In the genomic region with DNA sequence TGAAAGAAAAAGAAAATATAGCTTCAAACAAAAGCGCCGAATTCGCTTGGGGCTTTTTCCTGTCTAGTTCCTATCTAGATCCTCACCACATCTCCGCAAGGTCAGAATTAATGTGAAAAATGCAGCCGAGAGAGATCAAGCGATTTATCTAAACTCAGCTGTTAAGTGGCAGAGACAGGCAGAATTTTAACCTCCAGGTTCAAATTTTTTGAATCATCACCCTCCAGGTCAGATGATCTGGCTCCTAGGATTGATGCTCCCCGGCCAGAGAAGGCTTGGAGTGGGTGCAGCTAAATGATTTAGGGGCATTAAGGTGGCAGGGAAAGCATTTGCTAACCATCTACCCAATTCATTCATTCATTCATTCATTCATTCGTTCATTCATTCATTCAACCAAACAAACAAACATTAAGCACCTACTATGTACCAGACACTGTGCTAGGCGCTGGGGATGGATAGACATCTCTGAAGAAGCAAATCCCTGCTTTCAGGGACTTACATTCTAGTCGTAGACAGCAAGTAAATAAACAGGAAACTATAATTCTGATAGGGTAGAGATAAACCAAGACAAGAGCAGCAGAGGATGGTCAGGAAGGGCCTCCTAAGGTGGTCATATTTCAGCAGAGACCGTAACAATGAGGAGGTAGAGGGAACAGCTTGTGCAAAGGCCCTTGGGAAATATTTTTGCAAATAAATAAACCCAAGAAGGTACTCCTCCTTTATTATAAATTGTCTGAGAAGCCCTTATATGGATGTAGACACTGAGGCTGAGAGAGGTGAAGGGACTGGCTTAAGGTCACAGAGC, we compare ENCODE assay signal across 8 cellular contexts. TPM values are rescaled to one million over a fixed set of nuclear protein-coding genes. Genes with fewer than 3 reads are reported as not detected.
DNase-seq lines count a peak whose midpoint lies in the region; ATAC-seq and TF ChIP-seq lines count a peak whose summit lies in the region.

No MANE protein-coding gene starts in this region.

- no peaks in the 10 kb centered on the region for H3K27me3 ChIP-seq in muscle layer of duodenum (ENCODE audit: low read depth, low read length)

- H3K4me3 Mint-ChIP-seq in central memory CD8-positive, alpha-beta T cell: peak overlapping the region; percentile 85

- ATAC-seq in central memory CD8-positive, alpha-beta T cell (replicated peaks; ENCODE audit: extremely low read depth, poor library complexity, severe bottlenecking): no peak
- ATAC-seq in HG02571 (IDR thresholded peaks at IDR 0.05; ENCODE audit: unreplicated experiment) (no peak), HG03095 (IDR thresholded peaks at IDR 0.05; ENCODE audit: unreplicated experiment) (no peak), HG02623 (IDR thresholded peaks at IDR 0.05; ENCODE audit: unreplicated experiment) (no peak)

- DNase-seq in AG10803 (ENCODE audit: low read depth): no peak
- DNase-seq in Jurkat, Clone E6-1 (ENCODE audit: low read depth, low spot score): no peak
- DNase-seq in central memory CD8-positive, alpha-beta T cell (ENCODE audit: low spot score in 2 of 2): no peak
- DNase-seq in activated CD4-positive, CD25-positive, alpha-beta regulatory T cell (lab: John Stamatoyannopoulos, UW): no peak

- H3K36me3 Mint-ChIP-seq in central memory CD8-positive, alpha-beta T cell (ENCODE audit: insufficient read depth): peaks cover 13% of the 10 kb centered on the region

- H3K9me3 ChIP-seq in muscle layer of duodenum (ENCODE audit: control insufficient read depth in 1 of 2, low read length in 2 of 2): no peaks in the 10 kb centered on the region

- no peaks in the 10 kb centered on the region for H3K27me3 Mint-ChIP-seq in central memory CD8-positive, alpha-beta T cell

- H3K4me3 ChIP-seq in AG10803 (ENCODE audit: low read length) (peak overlapping the region; percentile 76), muscle layer of duodenum (ENCODE audit: low read depth in 1 of 2, low read length in 2 of 2) (peak overlapping the region; percentile 86 to 89)
- peak overlapping the region; percentile 88 for H3K4me3 ChIP-seq in Jurkat, Clone E6-1 (ENCODE audit: low read length)

- peak overlapping the region; percentile 93 for H3K27ac Mint-ChIP-seq in central memory CD8-positive, alpha-beta T cell (ENCODE audit: low read depth)

- H3K4me1 ChIP-seq in muscle layer of duodenum (ENCODE audit: control insufficient read depth in 1 of 2, insufficient read depth in 2 of 2, low read length in 2 of 2): peaks cover 42 to 60% of the 10 kb centered on the region in 2 donors

- peaks cover 0 to 7% of the 10 kb centered on the region in 2 donors for H3K36me3 ChIP-seq in muscle layer of duodenum (ENCODE audit: control insufficient read depth in 1 of 2, insufficient read depth in 2 of 2, low read length in 2 of 2)

- peak overlapping the region; percentile 98 for H3K27ac ChIP-seq in muscle layer of duodenum (ENCODE audit: low read length)

- no peaks in the 10 kb centered on the region for H3K9me3 Mint-ChIP-seq in central memory CD8-positive, alpha-beta T cell

- TF ChIP-seq CTCF in AG10803 (conservative IDR thresholded peaks at IDR 0.05; ENCODE audit: low read length): no peak

- peaks cover 73% of the 10 kb centered on the region for H3K4me1 Mint-ChIP-seq in central memory CD8-positive, alpha-beta T cell

RNA-seq across cellular contexts. Expression of a gene that starts 0.7 kb away (rescaled TPM):
- polyA plus RNA-seq in Jurkat, Clone E6-1 (2012; ENCODE audit: insufficient read depth, insufficient read length): 163 TPM

RNA-seq across cellular contexts. Expression of a gene that starts 39.9 kb away (rescaled TPM):
- polyA plus RNA-seq in Jurkat, Clone E6-1 (2012; ENCODE audit: insufficient read depth, insufficient read length): 39.7 TPM
